15 cellular contexts compared by ENCODE assay signal in the genomic region with DNA sequence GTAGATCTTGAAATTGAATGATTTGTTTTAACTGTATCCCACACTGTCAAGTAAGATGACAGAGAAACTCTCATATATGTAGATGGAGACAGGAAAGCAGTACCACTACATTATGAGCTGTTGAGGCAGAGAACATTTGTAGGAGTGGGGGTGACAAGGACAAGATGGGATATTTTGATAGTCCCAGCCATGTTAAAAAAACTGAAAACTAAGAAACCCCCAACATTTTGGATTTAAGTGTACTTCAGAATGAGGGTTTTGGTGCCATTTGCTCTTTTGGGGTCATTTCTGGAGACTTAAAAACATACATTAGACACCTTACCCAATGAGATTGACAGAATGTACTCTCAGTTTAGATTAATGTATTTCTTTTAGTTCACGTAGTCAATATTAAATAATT.
DNase-seq lines count a peak whose midpoint lies in the region; ATAC-seq and TF ChIP-seq lines count a peak whose summit lies in the region.
"Had no signal": no experiment of that assay in that cellular context is flagged by ENCODE, and none has a peak within 500 bp of the region (broad histone marks: within the 10 kb centered on the region; RNA-seq: fewer than 3 reads in every experiment).

No MANE protein-coding gene starts in this region.

- peaks cover 31% of the 10 kb centered on the region for H3K4me1 ChIP-seq in left ventricle myocardium inferior

- peaks cover 26% of the 10 kb centered on the region for H3K27me3 ChIP-seq in left ventricle myocardium inferior (ENCODE audit: low read depth)

- no peaks in the 10 kb centered on the region for H3K9me3 ChIP-seq in left ventricle myocardium inferior (replicated peaks)
- H3K9me3 ChIP-seq: SJSA1 had no signal

- H3K27me3 Mint-ChIP-seq in brain = peaks cover 25% of the 10 kb centered on the region
- peaks cover 29 to 72% (median 43%) of the 10 kb centered on the region in 5 donors for H3K27me3 Mint-ChIP-seq in naive thymus-derived CD8-positive, alpha-beta T cell
- H3K27me3 Mint-ChIP-seq in stimulated activated memory B cell treated with anti-CD40 and anti-IgM and Interleukin-4, amounts not matched to agents 10 μg/mL and 1 μg/mL and 100 μg/mL, for 72 hours = peaks cover 72% of the 10 kb centered on the region

- H3K36me3 ChIP-seq in left ventricle myocardium inferior = no peaks in the 10 kb centered on the region
- H3K36me3 ChIP-seq: BLaER1 treated with 17β-estradiol and CSF1 and Interleukin-3, amounts not matched to agents 10 nM and 100 nM; SJSA1 had no signal

- H3K36me3 Mint-ChIP-seq in brain = no peaks in the 10 kb centered on the region
- H3K36me3 Mint-ChIP-seq in naive thymus-derived CD8-positive, alpha-beta T cell = no peaks in the 10 kb centered on the region
- no peaks in the 10 kb centered on the region for H3K36me3 Mint-ChIP-seq in stimulated activated memory B cell treated with anti-CD40 and anti-IgM and Interleukin-4, amounts not matched to agents 10 μg/mL and 1 μg/mL and 100 μg/mL, for 72 hours
- H3K36me3 Mint-ChIP-seq: naive B cell, WTC11 had no signal

- H3K27ac Mint-ChIP-seq in brain = peak overlapping the region in 3 of 5 experiments; percentile 87 to 94 (median 91)
- peak overlapping the region in 2 of 10 donors; percentile 56 to 80 for H3K27ac Mint-ChIP-seq in naive thymus-derived CD8-positive, alpha-beta T cell
- no peak overlapping the region for H3K27ac Mint-ChIP-seq in stimulated activated memory B cell treated with anti-CD40 and anti-IgM and Interleukin-4, amounts not matched to agents 10 μg/mL and 1 μg/mL and 100 μg/mL, for 72 hours
- H3K27ac Mint-ChIP-seq: WTC11 had no signal

- no peaks in the 10 kb centered on the region for H3K9me3 Mint-ChIP-seq in brain
- H3K9me3 Mint-ChIP-seq in naive thymus-derived CD8-positive, alpha-beta T cell = no peaks in the 10 kb centered on the region
- no peaks in the 10 kb centered on the region for H3K9me3 Mint-ChIP-seq in stimulated activated memory B cell treated with anti-CD40 and anti-IgM and Interleukin-4, amounts not matched to agents 10 μg/mL and 1 μg/mL and 100 μg/mL, for 72 hours
- H3K9me3 Mint-ChIP-seq: naive B cell, WTC11 had no signal

- DNase-seq in left ventricle myocardium inferior (no peak), cardiac septum (ENCODE audit: low spot score) (no peak), G401 (ENCODE audit: low spot score) (no peak), NK-92 (lab: John Stamatoyannopoulos, UW; ENCODE audit: unreplicated experiment) (no peak), lower leg skin (ENCODE audit: low spot score in 2 of 2) (no peak)
- DNase-seq in naive thymus-derived CD8-positive, alpha-beta T cell = no peak
- DNase-seq: activated effector memory CD4-positive, alpha-beta T cell treated with Interleukin-2 at 50 U/mL for 16 hours; naive B cell; NCI-H187 treated with DMSO at 0.1 percent for 48 hours; NK-92 treated with Interleukin-12 subunit alpha and Interleukin-12 subunit beta, amount 100 ng/mL, for 24 hours had no signal

- peak overlapping the region; percentile 83 to 94 (median 87) for H3K4me3 Mint-ChIP-seq in brain
- H3K4me3 Mint-ChIP-seq in naive thymus-derived CD8-positive, alpha-beta T cell = peak overlapping the region in 8 of 10 donors; percentile 77 to 87 (median 80)
- no peak overlapping the region for H3K4me3 Mint-ChIP-seq in stimulated activated memory B cell treated with anti-CD40 and anti-IgM and Interleukin-4, amounts not matched to agents 10 μg/mL and 1 μg/mL and 100 μg/mL, for 72 hours

- intact Hi-C loops in left ventricle myocardium inferior (cut with micrococcal nuclease) = loop anchor here (10.0 kb wide), 1 partner anchor 526 kb away; no protein-coding TSS in a partner anchor
- intact Hi-C loops in cardiac septum (cut with DNase I) = loop anchor here (5.0 kb wide), 1 partner anchor 63 kb away; no protein-coding TSS in a partner anchor
- intact Hi-C loops in lower leg skin (cut with DNase I; ENCODE audit: low total_unique reads) = no loop called here

- in situ Hi-C loops in G401 (cut with HindIII; ENCODE audit: low sequenced_read_pairs) = no loop called here

- TF ChIP-seq CTCF in left ventricle myocardium inferior (IDR thresholded peaks at IDR 0.05; ENCODE audit: borderline replicate concordance) (no peak), brain (conservative IDR thresholded peaks at IDR 0.05) (no peak), lower leg skin (IDR thresholded peaks at IDR 0.05) (no peak)

- H3K4me1 Mint-ChIP-seq in brain = peaks cover 58% of the 10 kb centered on the region
- peaks cover 11 to 28% (median 25%) of the 10 kb centered on the region in 4 donors for H3K4me1 Mint-ChIP-seq in naive thymus-derived CD8-positive, alpha-beta T cell
- H3K4me1 Mint-ChIP-seq in stimulated activated memory B cell treated with anti-CD40 and anti-IgM and Interleukin-4, amounts not matched to agents 10 μg/mL and 1 μg/mL and 100 μg/mL, for 72 hours = peaks cover 31% of the 10 kb centered on the region

- H3K4me3 ChIP-seq in left ventricle myocardium inferior (peak overlapping the region; percentile 84), lower leg skin (ENCODE audit: low read depth, poor library complexity, severe bottlenecking) (no peak overlapping the region)
- H3K4me3 ChIP-seq: BLaER1 treated with 17β-estradiol and CSF1 and Interleukin-3, amounts not matched to agents 10 nM and 100 nM; SJSA1 had no signal

- peak overlapping the region; percentile 90 for H3K27ac ChIP-seq in left ventricle myocardium inferior (replicated peaks)
- H3K27ac ChIP-seq: BLaER1 treated with 17β-estradiol and CSF1 and Interleukin-3, amounts not matched to agents 10 nM and 100 nM; SJSA1 had no signal

- no peak for ATAC-seq in naive thymus-derived CD8-positive, alpha-beta T cell
- ATAC-seq in stimulated activated memory B cell treated with anti-CD40 and anti-IgM and Interleukin-4, amounts not matched to agents 10 μg/mL and 1 μg/mL and 100 μg/mL, for 72 hours = no peak

- TF ChIP-seq POLR2A in lower leg skin (IDR thresholded peaks at IDR 0.05) = no peak

- POLR2A ChIA-PET in naive thymus-derived CD8-positive, alpha-beta T cell (lab: Charles Lee) = no interaction called here

- WGBS in lower leg skin, 2 donors = 87 to 95% methylated on average over 1 of the region's 1 CpG
